22 cellular contexts compared by ENCODE assay signal in the genomic region with DNA sequence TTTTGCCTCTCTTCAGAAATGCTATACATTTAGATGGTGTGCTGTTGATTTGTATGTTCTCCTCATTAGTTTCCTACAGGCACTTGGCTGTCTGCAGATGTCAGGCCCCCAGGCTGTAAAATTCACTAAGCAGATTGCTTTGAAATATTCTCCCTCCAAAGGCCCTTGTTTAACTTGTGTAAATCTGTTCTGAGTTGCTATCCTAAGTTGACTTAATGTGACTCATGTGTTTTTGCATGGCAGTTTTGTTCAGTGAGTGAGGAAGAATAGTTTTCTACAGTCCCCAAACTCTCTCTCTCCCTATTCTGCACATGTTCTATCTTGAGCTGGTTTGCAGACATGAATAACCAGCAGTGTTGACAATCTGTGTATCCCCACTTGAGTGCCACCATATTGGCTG.
A peak's percentile ranks its signal among the peaks of the same experiment; 100 is the strongest.
DNase-seq lines count a peak whose midpoint lies in the region; ATAC-seq and TF ChIP-seq lines count a peak whose summit lies in the region.
"Had no signal": no experiment of that assay in that cellular context is flagged by ENCODE, and none has a peak within 500 bp of the region (broad histone marks: within the 10 kb centered on the region; RNA-seq: fewer than 3 reads in every experiment).

No MANE protein-coding gene starts in this region.

- no peak overlapping the region for H3K4me2 ChIP-seq in mammary epithelial cell (ENCODE audit: insufficient read depth, low read depth, low read length)
- H3K4me2 ChIP-seq: BLaER1 treated with 17β-estradiol and CSF1 and Interleukin-3, amounts not matched to agents 10 nM and 100 nM had no signal

- H3K9me3 ChIP-seq in mammary epithelial cell (replicated peaks; ENCODE audit: insufficient read depth, low read length), result peaks cover 16% of the 10 kb centered on the region

- H3K4me3 ChIP-seq in mammary epithelial cell (replicated peaks in 1 of 3; ENCODE audit: insufficient read depth in 1 of 3, low read depth in 2 of 3, low read length in 3 of 3), result no peak overlapping the region
- no peak overlapping the region for H3K4me3 ChIP-seq in foreskin fibroblast (ENCODE audit: low read depth in 1 of 2, low read length in 2 of 2)
- H3K4me3 ChIP-seq: BLaER1 treated with 17β-estradiol and CSF1 and Interleukin-3, amounts not matched to agents 10 nM and 100 nM had no signal

- H3K9me3 Mint-ChIP-seq in MCF 10A (ENCODE audit: unreplicated experiment) (no peaks in the 10 kb centered on the region), nephron progenitor cell (peaks cover 10% of the 10 kb centered on the region)
- H3K9me3 Mint-ChIP-seq in activated CD4-positive, alpha-beta memory T cell treated with anti-CD3 and anti-CD28 coated beads for 36 hours, result peaks cover 32% of the 10 kb centered on the region

- H3K27me3 ChIP-seq in mammary epithelial cell (ENCODE audit: insufficient read depth, low read length), result no peaks in the 10 kb centered on the region
- H3K27me3 ChIP-seq: BLaER1 treated with 17β-estradiol and CSF1 and Interleukin-3, amounts not matched to agents 10 nM and 100 nM had no signal

- POLR2A ChIA-PET in MCF 10A (lab: Yijun Ruan, JAX), result interaction anchor here (0.7 kb wide), 1 partner anchor 364 kb away, joined by 4 read pairs; no protein-coding TSS in a partner anchor
- POLR2A ChIA-PET in activated CD4-positive, alpha-beta memory T cell treated with anti-CD3 and anti-CD28 coated beads for 36 hours (lab: Charles Lee), result no interaction called here

- no peaks in the 10 kb centered on the region for H4K20me1 ChIP-seq in mammary epithelial cell (ENCODE audit: insufficient read depth, low read length)
- H4K20me1 ChIP-seq: BLaER1 treated with 17β-estradiol and CSF1 and Interleukin-3, amounts not matched to agents 10 nM and 100 nM had no signal

- in situ Hi-C loops in mammary epithelial cell (cut with MboI; ENCODE audit: low sequenced_read_pairs in 2 of 2), result no loop called here

- no peak overlapping the region for H3K27ac ChIP-seq in mammary epithelial cell (ENCODE audit: insufficient read depth, low read depth, low read length)
- H3K27ac ChIP-seq: 22Rv1; BLaER1 treated with 17β-estradiol and CSF1 and Interleukin-3, amounts not matched to agents 10 nM and 100 nM had no signal

- TF ChIP-seq CTCF in MCF 10A (IDR thresholded peaks at IDR 0.05; ENCODE audit: unreplicated experiment) (no peak), mammary epithelial cell (conservative IDR thresholded peaks at IDR 0.05 in 1 of 2, IDR thresholded peaks at IDR 0.05 in 1 of 2; ENCODE audit: extremely low read depth in 1 of 2, insufficient read depth in 1 of 2, low read depth in 1 of 2, low read length in 2 of 2) (no peak), foreskin fibroblast (IDR thresholded peaks at IDR 0.05; ENCODE audit: low read depth, low read length) (no peak), nephron progenitor cell (IDR thresholded peaks at IDR 0.05) (no peak)

- dilution Hi-C loops in mammary epithelial cell (cut with HindIII; ENCODE audit: low sequenced_read_pairs), result no loop called here

- H3K27me3 Mint-ChIP-seq in MCF 10A (ENCODE audit: insufficient read depth, unreplicated experiment) (no peaks in the 10 kb centered on the region), nephron progenitor cell (ENCODE audit: low read depth, poor library complexity) (no peaks in the 10 kb centered on the region)
- no peaks in the 10 kb centered on the region for H3K27me3 Mint-ChIP-seq in activated CD4-positive, alpha-beta memory T cell treated with anti-CD3 and anti-CD28 coated beads for 36 hours
- H3K27me3 Mint-ChIP-seq: CD4-positive, alpha-beta memory T cell had no signal

- H3K9ac ChIP-seq in mammary epithelial cell (ENCODE audit: insufficient read depth, low read length), result no peak overlapping the region
- H3K9ac ChIP-seq: BLaER1 treated with 17β-estradiol and CSF1 and Interleukin-3, amounts not matched to agents 10 nM and 100 nM had no signal

- H3K4me3 Mint-ChIP-seq in MCF 10A (ENCODE audit: unreplicated experiment), result no peak overlapping the region
- H3K4me3 Mint-ChIP-seq in nephron progenitor cell, result no peak overlapping the region
- no peak overlapping the region for H3K4me3 Mint-ChIP-seq in activated CD4-positive, alpha-beta memory T cell treated with anti-CD3 and anti-CD28 coated beads for 36 hours
- H3K4me3 Mint-ChIP-seq: CD4-positive, alpha-beta memory T cell had no signal

- DNase-seq in MCF 10A (ENCODE audit: unreplicated experiment), result peak; percentile 25
- DNase-seq in mammary epithelial cell, result no peak
- peak; percentile 20 to 44 for DNase-seq in foreskin fibroblast
- DNase-seq in nephron progenitor cell, result no peak
- no peak for DNase-seq in NCI-H2107 (lab: John Stamatoyannopoulos, UW)
- no peak for DNase-seq in posterior cingulate gyrus
- DNase-seq in activated CD4-positive, alpha-beta memory T cell treated with anti-CD3 and anti-CD28 coated beads for 36 hours, result no peak
- DNase-seq: ACHN; Caco-2; CD4-positive, alpha-beta memory T cell; DMS 273 treated with DMSO at 0.1 percent for 48 hours; KG1; NCI-H1105 treated with DMSO at 0.1 percent for 48 hours; NCI-H2029 treated with DMSO at 0.1 percent for 48 hours; NCI-H2171; NCI-H524 treated with DMSO at 0.1 percent for 48 hours; NCI-H82; Right ventricle myocardium superior had no signal

- BruUV-seq in MCF 10A (replicated peaks; lab: Mats Ljungman, UMichigan), result no TSS peak
- no TSS peak for BruUV-seq in mammary epithelial cell (replicated peaks; lab: Mats Ljungman, UMichigan)

- CTCF ChIA-PET in MCF 10A (lab: Yijun Ruan, JAX), result no interaction called here
- CTCF ChIA-PET in mammary epithelial cell (lab: Charles Lee; ENCODE audit: low non-redundant PET), result no interaction called here
- CTCF ChIA-PET in activated CD4-positive, alpha-beta memory T cell treated with anti-CD3 and anti-CD28 coated beads for 36 hours (lab: Charles Lee), result no interaction called here

- H3K36me3 ChIP-seq in mammary epithelial cell (ENCODE audit: insufficient read depth, low read length), result no peaks in the 10 kb centered on the region
- H3K36me3 ChIP-seq: BLaER1 treated with 17β-estradiol and CSF1 and Interleukin-3, amounts not matched to agents 10 nM and 100 nM had no signal

- no peaks in the 10 kb centered on the region for H3K4me1 ChIP-seq in mammary epithelial cell (ENCODE audit: insufficient read depth, low read length)
- H3K4me1 ChIP-seq: BLaER1 treated with 17β-estradiol and CSF1 and Interleukin-3, amounts not matched to agents 10 nM and 100 nM had no signal

- no peaks in the 10 kb centered on the region for H3K36me3 Mint-ChIP-seq in MCF 10A (ENCODE audit: insufficient read depth, unreplicated experiment)
- peaks cover 5% of the 10 kb centered on the region for H3K36me3 Mint-ChIP-seq in nephron progenitor cell (ENCODE audit: low read depth)
- no peaks in the 10 kb centered on the region for H3K36me3 Mint-ChIP-seq in activated CD4-positive, alpha-beta memory T cell treated with anti-CD3 and anti-CD28 coated beads for 36 hours
- H3K36me3 Mint-ChIP-seq: CD4-positive, alpha-beta memory T cell had no signal

- H3K27ac Mint-ChIP-seq in MCF 10A (ENCODE audit: low read depth, unreplicated experiment), result no peak overlapping the region
- H3K27ac Mint-ChIP-seq in nephron progenitor cell, result peak overlapping the region; percentile 47
- H3K27ac Mint-ChIP-seq in activated CD4-positive, alpha-beta memory T cell treated with anti-CD3 and anti-CD28 coated beads for 36 hours, result no peak overlapping the region
- H3K27ac Mint-ChIP-seq: CD4-positive, alpha-beta memory T cell had no signal

- intact Hi-C loops in MCF 10A (cut with micrococcal nuclease) (no loop called here), mammary epithelial cell (cut with micrococcal nuclease) (no loop called here), posterior cingulate gyrus (cut with DNase I) (no loop called here)
- intact Hi-C loops in activated CD4-positive, alpha-beta memory T cell treated with anti-CD3 and anti-CD28 coated beads for 36 hours (cut with micrococcal nuclease), result no loop called here

- H3K79me2 ChIP-seq in mammary epithelial cell (ENCODE audit: insufficient read depth, low read length), result no peaks in the 10 kb centered on the region

- H3K4me1 Mint-ChIP-seq in MCF 10A (ENCODE audit: insufficient read depth, unreplicated experiment) (peaks cover 15% of the 10 kb centered on the region), nephron progenitor cell (peaks cover 18% of the 10 kb centered on the region)
- no peaks in the 10 kb centered on the region for H3K4me1 Mint-ChIP-seq in activated CD4-positive, alpha-beta memory T cell treated with anti-CD3 and anti-CD28 coated beads for 36 hours (ENCODE audit: low read depth)
- H3K4me1 Mint-ChIP-seq: CD4-positive, alpha-beta memory T cell had no signal

- no peak for ATAC-seq in HG03135 (IDR thresholded peaks at IDR 0.05; ENCODE audit: unreplicated experiment)
- ATAC-seq: HCT116 had no signal

- H2AFZ ChIP-seq in mammary epithelial cell (ENCODE audit: low read depth, low read length), result no peak overlapping the region

Comparison
In these comparisons a context has a peak if more than half of its experiments do, and no peak if none do; other contexts are left out.
1. DNase-seq: peak in MCF 10A (single experiment) and foreskin fibroblast (2 of 2); none in mammary epithelial cell (single experiment), nephron progenitor cell (single experiment), NCI-H2107 (single experiment), posterior cingulate gyrus (0 of 10) and activated CD4-positive, alpha-beta memory T cell treated with anti-CD3 and anti-CD28 coated beads for 36 hours (single experiment).